Comparison of ENCODE assay signal across 12 cellular contexts in the genomic region with DNA sequence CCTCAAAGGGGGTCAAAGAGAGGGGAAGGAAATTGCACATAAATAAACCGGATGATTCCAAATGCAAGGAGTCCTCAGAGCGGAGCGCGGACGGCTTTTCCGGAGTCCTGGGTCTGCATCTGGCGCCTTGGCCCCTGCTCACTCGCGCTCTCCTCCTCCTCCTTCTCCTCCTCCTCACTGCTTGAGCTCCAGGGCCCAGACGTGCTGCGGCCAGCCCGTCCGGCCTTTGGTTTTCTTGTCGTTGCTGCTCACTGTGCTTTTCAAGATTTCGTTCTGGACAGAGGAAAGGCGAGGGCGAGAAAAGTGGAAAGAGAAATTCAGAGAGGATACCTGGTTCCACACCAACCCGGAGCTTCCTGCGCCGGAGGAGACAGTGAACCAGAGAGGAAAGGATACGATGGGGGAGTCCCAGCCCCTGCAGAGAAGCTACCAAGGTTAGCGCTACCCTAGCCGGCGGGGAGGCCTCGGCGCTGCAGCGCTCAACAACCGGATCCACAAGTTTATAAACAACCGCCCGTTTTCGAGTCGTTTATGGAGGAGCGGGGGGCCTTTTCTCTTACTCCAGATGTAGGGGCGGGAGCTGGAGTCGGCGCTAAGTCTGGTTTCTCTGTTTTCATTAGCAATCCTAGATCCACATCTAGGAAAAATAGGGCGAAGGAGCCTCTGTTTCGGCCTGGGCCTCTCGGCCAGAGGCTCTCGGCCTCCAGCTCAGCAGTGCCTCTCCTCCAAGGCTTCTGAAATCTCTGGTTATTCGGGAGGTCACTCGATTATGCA. TPM values are rescaled to one million over a fixed set of nuclear protein-coding genes. Genes with fewer than 3 reads are reported as not detected.
A peak's percentile ranks its signal among the peaks of the same experiment; 100 is the strongest.
DNase-seq lines count a peak whose midpoint lies in the region; ATAC-seq lines count a peak whose summit lies in the region.
"Had no signal": no experiment of that assay in that cellular context is flagged by ENCODE, and none has a peak within 500 bp of the region (broad histone marks: within the 10 kb centered on the region; RNA-seq: fewer than 3 reads in every experiment).

No MANE protein-coding gene starts in this region.

- peak overlapping the region; percentile 54 for H3K27ac Mint-ChIP-seq in activated CD8-positive, alpha-beta T cell treated with anti-CD3 and anti-CD28 coated beads, Interleukin-2, amount 10 ng/mL, durations not matched to agents 7 days and 5 days
- H3K27ac Mint-ChIP-seq in stimulated activated naive B cell treated with anti-CD40 and anti-IgM and Interleukin-4, amounts not matched to agents 10 μg/mL and 1 μg/mL and 100 μg/mL, for 72 hours, result peak overlapping the region; percentile 91

- H3K4me1 Mint-ChIP-seq in activated CD8-positive, alpha-beta T cell treated with anti-CD3 and anti-CD28 coated beads, Interleukin-2, amount 10 ng/mL, durations not matched to agents 7 days and 5 days (ENCODE audit: low read depth), result peaks cover 11% of the 10 kb centered on the region
- peaks cover 10 to 34% of the 10 kb centered on the region in 2 donors for H3K4me1 Mint-ChIP-seq in stimulated activated naive B cell treated with anti-CD40 and anti-IgM and Interleukin-4, amounts not matched to agents 10 μg/mL and 1 μg/mL and 100 μg/mL, for 72 hours

- no peak for ATAC-seq in activated CD8-positive, alpha-beta T cell treated with anti-CD3 and anti-CD28 coated beads, Interleukin-2, amount 10 ng/mL, durations not matched to agents 7 days and 5 days
- ATAC-seq in stimulated activated naive B cell treated with anti-CD40 and anti-IgM and Interleukin-4, amounts not matched to agents 10 μg/mL and 1 μg/mL and 100 μg/mL, for 72 hours (replicated peaks), result no peak
- ATAC-seq in HG02981 (IDR thresholded peaks at IDR 0.05; ENCODE audit: unreplicated experiment), result no peak

- no peak overlapping the region for H3K4me3 Mint-ChIP-seq in activated CD8-positive, alpha-beta T cell treated with anti-CD3 and anti-CD28 coated beads, Interleukin-2, amount 10 ng/mL, durations not matched to agents 7 days and 5 days
- H3K4me3 Mint-ChIP-seq in stimulated activated naive B cell treated with anti-CD40 and anti-IgM and Interleukin-4, amounts not matched to agents 10 μg/mL and 1 μg/mL and 100 μg/mL, for 72 hours, result peak overlapping the region in 1 of 2 donors; percentile 41

- peak; percentile 25 for DNase-seq in NCI-H748 (lab: John Stamatoyannopoulos, UW; ENCODE audit: unreplicated experiment)
- no peak for DNase-seq in NCI-H748 treated with DMSO at 0.1 percent for 48 hours (lab: John Stamatoyannopoulos, UW)
- no peak for DNase-seq in activated CD8-positive, alpha-beta T cell treated with anti-CD3 and anti-CD28 coated beads, Interleukin-2, amount 10 ng/mL, durations not matched to agents 7 days and 5 days
- DNase-seq in hepatic stellate cell (ENCODE audit: low spot score), result peak; percentile 29
- DNase-seq in stimulated activated naive B cell treated with anti-CD40 and anti-IgM and Interleukin-4, amounts not matched to agents 10 μg/mL and 1 μg/mL and 100 μg/mL, for 72 hours, result no peak
- DNase-seq in stimulated activated CD4-positive, alpha-beta T cell treated with anti-CD3 and anti-CD28 coated beads, Interleukin-12 subunit alpha, Interleukin-12 subunit beta, amount 100 ng/mL, for 4 hours, result no peak
- DNase-seq in H4 (ENCODE audit: low spot score), result no peak
- DNase-seq: activated CD8-positive, alpha-beta memory T cell treated with anti-CD3 and anti-CD28 coated beads, Interleukin-2, amount 50 U/mL, for 48 hours; NCI-H1417 treated with DMSO at 0.1 percent for 48 hours; small intestine; stimulated activated naive CD4-positive, alpha-beta T cell treated with Interleukin-2 at 50 U/mL for 16 hours had no signal

- H3K27me3 Mint-ChIP-seq in activated CD8-positive, alpha-beta T cell treated with anti-CD3 and anti-CD28 coated beads, Interleukin-2, amount 10 ng/mL, durations not matched to agents 7 days and 5 days (ENCODE audit: low read depth), result peaks cover 80% of the 10 kb centered on the region
- peaks cover 83 to 94% of the 10 kb centered on the region in 2 donors for H3K27me3 Mint-ChIP-seq in stimulated activated naive B cell treated with anti-CD40 and anti-IgM and Interleukin-4, amounts not matched to agents 10 μg/mL and 1 μg/mL and 100 μg/mL, for 72 hours

- POLR2A ChIA-PET in activated CD8-positive, alpha-beta T cell treated with anti-CD3 and anti-CD28 coated beads, Interleukin-2, amount 10 ng/mL, durations not matched to agents 7 days and 5 days (lab: Charles Lee), result no interaction called here

- peaks cover 11% of the 10 kb centered on the region for H3K9me3 Mint-ChIP-seq in activated CD8-positive, alpha-beta T cell treated with anti-CD3 and anti-CD28 coated beads, Interleukin-2, amount 10 ng/mL, durations not matched to agents 7 days and 5 days (ENCODE audit: insufficient read depth)
- peaks cover 7 to 12% of the 10 kb centered on the region in 2 donors for H3K9me3 Mint-ChIP-seq in stimulated activated naive B cell treated with anti-CD40 and anti-IgM and Interleukin-4, amounts not matched to agents 10 μg/mL and 1 μg/mL and 100 μg/mL, for 72 hours

- H3K36me3 Mint-ChIP-seq in activated CD8-positive, alpha-beta T cell treated with anti-CD3 and anti-CD28 coated beads, Interleukin-2, amount 10 ng/mL, durations not matched to agents 7 days and 5 days (ENCODE audit: low read depth), result peaks cover 33% of the 10 kb centered on the region
- H3K36me3 Mint-ChIP-seq in stimulated activated naive B cell treated with anti-CD40 and anti-IgM and Interleukin-4, amounts not matched to agents 10 μg/mL and 1 μg/mL and 100 μg/mL, for 72 hours, result peaks cover 14 to 28% of the 10 kb centered on the region in 2 donors

- CTCF ChIA-PET in activated CD8-positive, alpha-beta T cell treated with anti-CD3 and anti-CD28 coated beads, Interleukin-2, amount 10 ng/mL, durations not matched to agents 7 days and 5 days (lab: Charles Lee), result interaction anchor here (0.8 to 1.6 kb wide), 2 partner anchors 17 to 107 kb away, joined by 3 to 6 read pairs; no protein-coding TSS in a partner anchor

RNA-seq across cellular contexts. Expression of gene HAND2, which starts 2.7 kb away (rescaled TPM):
- total RNA-seq in activated CD8-positive, alpha-beta T cell treated with anti-CD3 and anti-CD28 coated beads, Interleukin-2, amount 10 ng/mL, durations not matched to agents 7 days and 5 days, result not detected
- total RNA-seq in H4 (2014; rRNA removed; shearing (Covaris generic)), result 0.06 and 1.2 TPM in 2 replicates

Comparison
In these comparisons a context has a peak if more than half of its experiments do, and no peak if none do; other contexts are left out.
1. DNase-seq: peak in NCI-H748 (single experiment) and hepatic stellate cell (single experiment); none in NCI-H748 treated with DMSO at 0.1 percent for 48 hours (single experiment), activated CD8-positive, alpha-beta T cell treated with anti-CD3 and anti-CD28 coated beads, Interleukin-2, amount 10 ng/mL, durations not matched to agents 7 days and 5 days (single experiment), stimulated activated naive B cell treated with anti-CD40 and anti-IgM and Interleukin-4, amounts not matched to agents 10 μg/mL and 1 μg/mL and 100 μg/mL, for 72 hours (single experiment), stimulated activated CD4-positive, alpha-beta T cell treated with anti-CD3 and anti-CD28 coated beads, Interleukin-12 subunit alpha, Interleukin-12 subunit beta, amount 100 ng/mL, for 4 hours (single experiment) and H4 (single experiment).